ENCODE assay signal across 8 cellular contexts in the genomic region with DNA sequence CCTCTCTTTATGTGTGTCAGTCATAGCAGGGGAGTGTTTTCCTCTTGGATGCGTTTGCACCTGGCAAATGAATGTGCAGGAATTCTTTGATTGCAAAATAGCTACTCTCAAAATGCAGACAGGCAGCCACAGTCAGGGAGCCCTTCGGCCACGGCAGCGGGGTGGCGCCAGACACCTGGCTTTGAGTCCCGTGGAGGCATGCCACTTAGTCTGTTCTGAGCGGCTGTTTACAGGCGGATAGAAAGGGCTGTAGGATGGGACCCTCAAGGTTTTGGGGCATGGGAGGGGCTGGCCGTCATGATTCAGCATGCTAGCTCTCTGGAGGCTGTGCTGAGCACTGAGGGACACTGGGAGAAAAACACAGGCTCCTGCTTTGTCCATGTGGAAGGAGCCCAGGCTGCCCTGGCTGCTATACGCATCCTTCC.
DNase-seq lines count a peak whose midpoint lies in the region; ATAC-seq and FAIRE-seq lines count a peak whose summit lies in the region.

No MANE protein-coding gene starts in this region.

- no peak for FAIRE-seq in frontal cortex (lab: Jason Lieb, UNC)

- ATAC-seq in HG02571 (IDR thresholded peaks at IDR 0.05; ENCODE audit: unreplicated experiment) (no peak), GM21576 (IDR thresholded peaks at IDR 0.05; ENCODE audit: unreplicated experiment) (no peak)

- DNase-seq in stimulated activated CD4-positive, alpha-beta T cell treated with anti-CD3 and anti-CD28 coated beads, Interleukin-15, amount 100 ng/mL, for 24 hours, result peak; percentile 41
- DNase-seq in stimulated activated CD4-positive, alpha-beta T cell treated with anti-CD3 and anti-CD28 coated beads, Interleukin-4, amount 100 ng/mL, for 24 hours, result no peak
- peak; percentile 96 for DNase-seq in NCI-H2171 treated with DMSO at 0.1 percent for 48 hours (lab: John Stamatoyannopoulos, UW)
- DNase-seq in activated T-cell treated with anti-CD3 and anti-CD28 coated beads, Interleukin-2, amount 50 U/mL, for 24 hours, result no peak
- DNase-seq in frontal cortex (ENCODE audit: low spot score in 2 of 2), result peak; percentile 31 to 71
- DNase-seq in nucleus accumbens (lab: John Stamatoyannopoulos, UW), result peak in 50 of 56 donors; percentile 11 to 83 (median 51)

- no peak overlapping the region for H3K4me3 Mint-ChIP-seq in activated T-cell treated with anti-CD3 and anti-CD28 coated beads, Interleukin-2, amount 50 U/mL, for 24 hours

- no peaks in the 10 kb centered on the region for H3K36me3 Mint-ChIP-seq in activated T-cell treated with anti-CD3 and anti-CD28 coated beads, Interleukin-2, amount 50 U/mL, for 24 hours (ENCODE audit: low read depth)

- peak overlapping the region; percentile 44 for H3K27ac Mint-ChIP-seq in activated T-cell treated with anti-CD3 and anti-CD28 coated beads, Interleukin-2, amount 50 U/mL, for 24 hours

- H3K4me1 Mint-ChIP-seq in activated T-cell treated with anti-CD3 and anti-CD28 coated beads, Interleukin-2, amount 50 U/mL, for 24 hours (ENCODE audit: low read depth), result peaks cover 47% of the 10 kb centered on the region

- no peaks in the 10 kb centered on the region for H3K27me3 Mint-ChIP-seq in activated T-cell treated with anti-CD3 and anti-CD28 coated beads, Interleukin-2, amount 50 U/mL, for 24 hours

- no peaks in the 10 kb centered on the region for H3K9me3 Mint-ChIP-seq in activated T-cell treated with anti-CD3 and anti-CD28 coated beads, Interleukin-2, amount 50 U/mL, for 24 hours

Comparison
In these comparisons a context has a peak if more than half of its experiments do, and no peak if none do; other contexts are left out.
1. DNase-seq: peak in stimulated activated CD4-positive, alpha-beta T cell treated with anti-CD3 and anti-CD28 coated beads, Interleukin-15, amount 100 ng/mL, for 24 hours (single experiment), NCI-H2171 treated with DMSO at 0.1 percent for 48 hours (single experiment), frontal cortex (2 of 2) and nucleus accumbens (50 of 56); none in stimulated activated CD4-positive, alpha-beta T cell treated with anti-CD3 and anti-CD28 coated beads, Interleukin-4, amount 100 ng/mL, for 24 hours (single experiment) and activated T-cell treated with anti-CD3 and anti-CD28 coated beads, Interleukin-2, amount 50 U/mL, for 24 hours (single experiment).